8 cellular contexts compared by ENCODE assay signal in the genomic region with DNA sequence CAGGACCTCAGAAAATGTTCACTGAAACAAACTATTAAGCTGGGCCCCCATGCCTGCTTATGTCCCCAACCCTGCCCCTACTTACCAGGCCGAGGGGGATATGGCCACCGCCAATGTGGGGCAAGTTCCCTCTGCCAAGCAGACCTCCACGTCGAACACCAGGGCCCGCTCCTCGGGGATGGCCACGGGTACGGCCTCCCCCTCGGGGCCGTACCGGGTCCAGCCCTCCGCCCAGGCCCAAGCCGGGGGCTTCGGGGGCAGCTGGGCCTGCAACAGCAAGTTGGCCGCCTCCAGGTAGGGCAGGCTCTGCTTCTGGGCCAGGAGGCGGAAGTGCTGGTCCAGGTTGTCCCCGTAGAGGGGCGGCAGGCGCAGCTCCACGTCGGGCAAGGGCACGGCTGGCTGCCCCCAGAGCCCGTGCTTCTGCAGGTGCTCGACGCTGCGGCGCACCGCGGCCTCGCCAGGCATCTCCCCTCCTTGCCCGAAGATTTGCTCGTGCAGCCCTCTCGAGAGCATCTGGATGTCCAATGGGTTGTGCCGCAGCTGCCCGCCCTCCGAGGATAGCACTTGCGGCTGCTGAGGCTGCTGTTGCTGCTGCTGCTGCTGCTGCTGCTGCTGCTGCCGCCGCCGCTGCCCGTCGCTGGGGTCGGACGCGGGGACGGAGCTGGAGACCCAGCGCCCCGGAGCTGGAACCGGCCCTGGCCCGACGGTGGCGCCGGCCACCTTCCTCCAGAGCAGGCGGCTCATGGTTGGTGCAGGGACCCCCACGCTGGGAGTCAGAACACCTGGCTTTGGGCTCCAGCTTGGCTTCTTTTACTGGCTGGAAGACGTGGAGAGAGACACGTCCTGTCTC. TPM values are rescaled to one million over a fixed set of nuclear protein-coding genes. Genes with fewer than 3 reads are reported as not detected.
DNase-seq lines count a peak whose midpoint lies in the region; ATAC-seq and TF ChIP-seq lines count a peak whose summit lies in the region.

No MANE protein-coding gene starts in this region.

- H4K91ac ChIP-seq in IMR-90 (ENCODE audit: insufficient read depth, low read depth, low read length) = peak overlapping the region; percentile 3; the same call in 1 of the 2 replicates

- no peaks in the 10 kb centered on the region for H3K9me3 ChIP-seq in IMR-90 (ENCODE audit: control insufficient read depth, insufficient read depth, low read length)

- ATAC-seq in IMR-90 (ENCODE audit: low read depth) (no peak), naive B cell (ENCODE audit: low read depth in 2 of 2) (no peak), HG03025 (IDR thresholded peaks at IDR 0.05; ENCODE audit: low FRiP score, unreplicated experiment) (no peak), GM21717 (IDR thresholded peaks at IDR 0.05; ENCODE audit: unreplicated experiment) (no peak), GM21390 (IDR thresholded peaks at IDR 0.05; ENCODE audit: unreplicated experiment) (no peak)

- peaks cover 32 to 56% (median 44%) of the 10 kb centered on the region in 3 donors for H3K4me1 Mint-ChIP-seq in naive B cell

- peaks cover 54% of the 10 kb centered on the region for H4K20me1 ChIP-seq in IMR-90 (ENCODE audit: insufficient read depth, low read length)

- no peak for TF ChIP-seq POLR2A in IMR-90 (IDR thresholded peaks at IDR 0.05; ENCODE audit: low read depth, low read length)

- H2AFZ ChIP-seq in IMR-90 (replicated peaks; ENCODE audit: low read length, poor library complexity) = no peak overlapping the region

- peaks cover 6% of the 10 kb centered on the region; the same call in 1 of the 2 replicates for H3K9me1 ChIP-seq in IMR-90 (ENCODE audit: insufficient read depth, low read length)

- POLR2A ChIA-PET in IMR-90 (lab: Charles Lee; ENCODE audit: unreplicated experiment) = no interaction called here

- peaks cover 37 to 53% of the 10 kb centered on the region in 2 experiments for H3K79me1 ChIP-seq in IMR-90 (ENCODE audit: low read depth in 1 of 2, low read length in 2 of 2)

- H2AK9ac ChIP-seq in IMR-90 (replicated peaks; ENCODE audit: low read depth, low read length, poor library complexity) = peak overlapping the region; percentile 97

- no TSS peak for BruUV-seq in IMR-90 (replicated peaks; lab: Mats Ljungman, UMichigan)

- H3K27ac Mint-ChIP-seq in naive B cell = peak overlapping the region in 4 of 6 donors; percentile 66 to 87 (median 72)

- no peak overlapping the region for H2BK120ac ChIP-seq in IMR-90 (ENCODE audit: low read depth, low read length)

- TF ChIP-seq CTCF in AG09309 (IDR thresholded peaks at IDR 0.05; ENCODE audit: control insufficient read depth, insufficient read depth, low read depth, low read length, missing control alignments) (no peak), IMR-90 (conservative IDR thresholded peaks at IDR 0.05; ENCODE audit: low read depth, low read length) (no peak), choroid plexus epithelial cell (conservative IDR thresholded peaks at IDR 0.05; ENCODE audit: low read depth, low read length) (no peak)

- no peak overlapping the region for H3K27ac ChIP-seq in IMR-90 (ENCODE audit: insufficient read depth, low read length)

- H3K56ac ChIP-seq in IMR-90 (ENCODE audit: extremely low read depth, insufficient read depth, low read length) = peak overlapping the region; percentile 52; the same call in 1 of the 2 replicates

- H4K8ac ChIP-seq in IMR-90 (ENCODE audit: low read depth in 2 of 2, low read length in 2 of 2) = peak overlapping the region; percentile 72 to 80; a peak in 2 of 4 replicates

- H3K18ac ChIP-seq in IMR-90 (ENCODE audit: low read depth, low read length) = no peak overlapping the region

- dilution Hi-C loops in IMR-90 (cut with HindIII; ENCODE audit: low sequenced_read_pairs, unreplicated experiment) = no loop called here

- H4K5ac ChIP-seq in IMR-90 (ENCODE audit: low read depth, low read length) = no peak overlapping the region

- peak overlapping the region; percentile 66 for H2AK5ac ChIP-seq in IMR-90 (ENCODE audit: low read depth, low read length)

- no peak overlapping the region for H2BK20ac ChIP-seq in IMR-90 (ENCODE audit: low read depth, low read length)

- peak overlapping the region; percentile 63 for H3K4me3 ChIP-seq in AG09309 (ENCODE audit: control insufficient read depth, low read depth, low read length)
- H3K4me3 ChIP-seq in IMR-90 (ENCODE audit: insufficient read depth, low read depth, low read length) = peak overlapping the region; percentile 59
- H3K4me3 ChIP-seq in choroid plexus epithelial cell (ENCODE audit: low read depth, low read length) = peak overlapping the region; percentile 95

- in situ Hi-C loops in IMR-90 (cut with MboI; ENCODE audit: low sequenced_read_pairs) = no loop called here

- peaks cover 11% of the 10 kb centered on the region; the same call in 1 of the 2 replicates for H3K4me1 ChIP-seq in IMR-90 (ENCODE audit: control insufficient read depth, insufficient read depth, low read length)

- WGBS in IMR-90 (ENCODE audit: extremely low coverage in 2 of 2, insufficient read length in 1 of 2), 2 experiments = 94% methylated on average over 35 of the region's 57 CpGs; no CpG with 5 or more reads in 1 of the 2 experiments

- peaks cover 3% of the 10 kb centered on the region; the same call in 1 of the 2 replicates for H3K27me3 ChIP-seq in IMR-90 (ENCODE audit: control insufficient read depth, insufficient read depth, low read length)

- H3K4me3 Mint-ChIP-seq in naive B cell = peak overlapping the region; percentile 73 to 95 (median 86)

- CTCF ChIA-PET in IMR-90 (lab: Yijun Ruan, JAX) = interaction anchor here (1.6 kb wide), 1 partner anchor 25 kb away, joined by 5 read pairs; no protein-coding TSS in a partner anchor

- H3K9me3 Mint-ChIP-seq in naive B cell = peaks cover 0 to 6% (median 4%) of the 10 kb centered on the region in 7 donors

- H3K14ac ChIP-seq in IMR-90 (replicated peaks; ENCODE audit: low read depth, low read length) = peak overlapping the region; percentile 74

- peak overlapping the region; percentile 85; the same call in 1 of the 2 replicates for H3K4ac ChIP-seq in IMR-90 (ENCODE audit: low read depth, low read length)

- H3K9ac ChIP-seq in IMR-90 (ENCODE audit: low read depth, low read length) = peak overlapping the region; percentile 83

- peak overlapping the region; percentile 66 for H3K23ac ChIP-seq in IMR-90 (ENCODE audit: low read depth, low read length)

- no peak for TF ChIP-seq RAD21 in IMR-90 (IDR thresholded peaks at IDR 0.05; ENCODE audit: low read length)

- H3K27me3 Mint-ChIP-seq in naive B cell = peaks cover 0 to 7% (median 5%) of the 10 kb centered on the region in 3 donors

- H3K4me2 ChIP-seq in IMR-90 (ENCODE audit: low read depth, low read length) = peak overlapping the region; percentile 80

- peaks cover 37% of the 10 kb centered on the region for H3K36me3 ChIP-seq in IMR-90 (ENCODE audit: control insufficient read depth, insufficient read depth, low read length)

- DNase-seq in AG09309 (ENCODE audit: low read depth) = no peak
- no peak for DNase-seq in IMR-90
- DNase-seq in choroid plexus epithelial cell (ENCODE audit: low read depth) = no peak
- DNase-seq in naive B cell = no peak
- DNase-seq in NCI-H128 (lab: John Stamatoyannopoulos, UW; ENCODE audit: unreplicated experiment) = no peak

- H3K36me3 Mint-ChIP-seq in naive B cell = peaks cover 7 to 12% of the 10 kb centered on the region in 2 donors

- H2BK5ac ChIP-seq in IMR-90 (ENCODE audit: low read depth, low read length, poor library complexity, severe bottlenecking) = no peak overlapping the region

- H2BK15ac ChIP-seq in IMR-90 (ENCODE audit: low read depth, low read length) = no peak overlapping the region

- intact Hi-C loops in IMR-90 (cut with micrococcal nuclease) = no loop called here

TF ChIP-seq in IMR-90, 13 proteins besides CTCF, POLR2A, EP300 and RAD21:
- no peak for TF ChIP-seq MAFK (IDR thresholded peaks at IDR 0.05; ENCODE audit: low read depth, low read length)
- TF ChIP-seq, protein P1, sequence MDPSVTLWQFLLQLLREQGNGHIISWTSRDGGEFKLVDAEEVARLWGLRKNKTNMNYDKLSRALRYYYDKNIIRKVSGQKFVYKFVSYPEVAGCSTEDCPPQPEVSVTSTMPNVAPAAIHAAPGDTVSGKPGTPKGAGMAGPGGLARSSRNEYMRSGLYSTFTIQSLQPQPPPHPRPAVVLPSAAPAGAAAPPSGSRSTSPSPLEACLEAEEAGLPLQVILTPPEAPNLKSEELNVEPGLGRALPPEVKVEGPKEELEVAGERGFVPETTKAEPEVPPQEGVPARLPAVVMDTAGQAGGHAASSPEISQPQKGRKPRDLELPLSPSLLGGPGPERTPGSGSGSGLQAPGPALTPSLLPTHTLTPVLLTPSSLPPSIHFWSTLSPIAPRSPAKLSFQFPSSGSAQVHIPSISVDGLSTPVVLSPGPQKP (IDR thresholded peaks at IDR 0.05; ENCODE audit: borderline replicate concordance, low read depth, low read length) = no peak
- no peak for TF ChIP-seq RFX5 (IDR thresholded peaks at IDR 0.05; ENCODE audit: low read depth, low read length)
- no peak for TF ChIP-seq MXI1 (IDR thresholded peaks at IDR 0.05; ENCODE audit: borderline replicate concordance, low read depth, low read length)

RNA-seq across cellular contexts. Expression of gene POLG, which starts 1.4 kb away (rescaled TPM):
- total RNA-seq in IMR-90 (2012; rRNA removed) = 18.3 and 19.9 TPM in 2 replicates
- 30.3 and 30.6 TPM in 2 replicates for polyA plus RNA-seq in IMR-90 (2012; rRNA removed)
- 19.3 and 22.4 TPM in 2 replicates for polyA plus RNA-seq in IMR-90 (2012; cell fraction: cytosol; rRNA removed)
- 164 and 186 TPM in 2 replicates for polyA plus RNA-seq in IMR-90 (2012; cell fraction: nucleus; rRNA removed; ENCODE audit: low replicate concordance)
- polyA plus RNA-seq in naive B cell (ENCODE audit: low read depth in 6 of 6) = 10 to 100 TPM; 23.7 to 61.3 (median 28.5) TPM
